Comparison of ENCODE assay signal across 10 cellular contexts in genomic region chr11:64872790-64873488, GRCh38. TPM values are rescaled to one million over a fixed set of nuclear protein-coding genes. Genes with fewer than 3 reads are reported as not detected.
DNase-seq lines count a peak whose midpoint lies in the region; ATAC-seq and TF ChIP-seq lines count a peak whose summit lies in the region.
"Had no signal": no experiment of that assay in that cellular context is flagged by ENCODE, and none has a peak within 500 bp of the region (broad histone marks: within the 10 kb centered on the region; RNA-seq: fewer than 3 reads in every experiment).

No MANE protein-coding gene starts in this region.

- H3K4me3 Mint-ChIP-seq in activated CD4-positive, alpha-beta T cell treated with anti-CD3 and anti-CD28 coated beads, Interleukin-2, amount 10 ng/mL, durations not matched to agents 7 days and 5 days, result peak overlapping the region; percentile 18
- H3K4me3 Mint-ChIP-seq in stimulated activated naive B cell treated with anti-CD40 and anti-IgM and Interleukin-4, amounts not matched to agents 10 μg/mL and 1 μg/mL and 100 μg/mL, for 72 hours, result peak overlapping the region; percentile 56 to 66
- no peak overlapping the region for H3K4me3 Mint-ChIP-seq in HFFc6

- H3K27me3 ChIP-seq in hepatocyte (no peaks in the 10 kb centered on the region), MG63 (no peaks in the 10 kb centered on the region)

- WGBS in hepatocyte (ENCODE audit: low lambda C conversion rate, missing lambda C conversion rate), result 67% methylated on average over 8 of the region's 8 CpGs

- no peaks in the 10 kb centered on the region for H3K27me3 Mint-ChIP-seq in activated CD4-positive, alpha-beta T cell treated with anti-CD3 and anti-CD28 coated beads, Interleukin-2, amount 10 ng/mL, durations not matched to agents 7 days and 5 days
- no peaks in the 10 kb centered on the region for H3K27me3 Mint-ChIP-seq in stimulated activated naive B cell treated with anti-CD40 and anti-IgM and Interleukin-4, amounts not matched to agents 10 μg/mL and 1 μg/mL and 100 μg/mL, for 72 hours
- peaks cover 10% of the 10 kb centered on the region for H3K27me3 Mint-ChIP-seq in HFFc6 (ENCODE audit: insufficient read depth)

- H3K27ac ChIP-seq in RWPE1 (peak overlapping the region; percentile 32), hepatocyte (peak overlapping the region; percentile 92)

- peaks cover 34% of the 10 kb centered on the region for H4K20me1 ChIP-seq in hepatocyte (ENCODE audit: insufficient read depth, poor library complexity, severe bottlenecking)

- H3K9me3 ChIP-seq in hepatocyte (ENCODE audit: low read depth) (no peaks in the 10 kb centered on the region), MG63 (no peaks in the 10 kb centered on the region)

- H3K4me3 ChIP-seq in hepatocyte, result no peak overlapping the region
- no peak overlapping the region for H3K4me3 ChIP-seq in MG63

- no peaks in the 10 kb centered on the region for H3K9me3 Mint-ChIP-seq in activated CD4-positive, alpha-beta T cell treated with anti-CD3 and anti-CD28 coated beads, Interleukin-2, amount 10 ng/mL, durations not matched to agents 7 days and 5 days
- no peaks in the 10 kb centered on the region for H3K9me3 Mint-ChIP-seq in stimulated activated naive B cell treated with anti-CD40 and anti-IgM and Interleukin-4, amounts not matched to agents 10 μg/mL and 1 μg/mL and 100 μg/mL, for 72 hours
- H3K9me3 Mint-ChIP-seq in HFFc6, result no peaks in the 10 kb centered on the region

- H3K36me3 Mint-ChIP-seq in activated CD4-positive, alpha-beta T cell treated with anti-CD3 and anti-CD28 coated beads, Interleukin-2, amount 10 ng/mL, durations not matched to agents 7 days and 5 days (ENCODE audit: low read depth), result peaks cover 72% of the 10 kb centered on the region
- H3K36me3 Mint-ChIP-seq in stimulated activated naive B cell treated with anti-CD40 and anti-IgM and Interleukin-4, amounts not matched to agents 10 μg/mL and 1 μg/mL and 100 μg/mL, for 72 hours, result peaks cover 63 to 74% of the 10 kb centered on the region in 2 donors
- peaks cover 62% of the 10 kb centered on the region for H3K36me3 Mint-ChIP-seq in HFFc6 (ENCODE audit: low read depth)

- TF ChIP-seq CTCF in RWPE1 (conservative IDR thresholded peaks at IDR 0.05; ENCODE audit: low read depth) (no peak), hepatocyte (IDR thresholded peaks at IDR 0.05; ENCODE audit: poor library complexity) (no peak), HFFc6 (IDR thresholded peaks at IDR 0.05) (no peak)

- CTCF ChIA-PET in activated CD4-positive, alpha-beta T cell treated with anti-CD3 and anti-CD28 coated beads, Interleukin-2, amount 10 ng/mL, durations not matched to agents 7 days and 5 days (lab: Charles Lee), result interaction anchor here (0.7 to 29.3 kb wide), 7 partner anchors 12 to 625 kb away, joined by 3 to 732 read pairs (median 4); partner anchors contain the start of gene CDC42BPG
- CTCF ChIA-PET in RWPE1 (lab: Yijun Ruan, JAX), result interaction anchor here (0.6 kb wide), 2 partner anchors 26 kb away, joined by 3 to 4 read pairs; no protein-coding TSS in a partner anchor

- no peaks in the 10 kb centered on the region for H3K9me2 ChIP-seq in hepatocyte (replicated peaks; ENCODE audit: insufficient read depth)

- H3K4me2 ChIP-seq in hepatocyte, result peak overlapping the region; percentile 71

- no peak for ATAC-seq in stimulated activated naive B cell treated with anti-CD40 and anti-IgM and Interleukin-4, amounts not matched to agents 10 μg/mL and 1 μg/mL and 100 μg/mL, for 72 hours (replicated peaks)

- H3K36me3 ChIP-seq in hepatocyte (replicated peaks; ENCODE audit: insufficient read depth, low read depth) (no peaks in the 10 kb centered on the region), MG63 (peaks cover 60% of the 10 kb centered on the region)

- no peak for DNase-seq in activated CD4-positive, alpha-beta T cell treated with anti-CD3 and anti-CD28 coated beads, Interleukin-2, amount 10 ng/mL, durations not matched to agents 7 days and 5 days
- DNase-seq in activated CD4-positive, alpha-beta T cell treated with anti-CD3 and anti-CD28 coated beads for 1 hour, result no peak
- no peak for DNase-seq in RWPE1 (ENCODE audit: low spot score)
- DNase-seq in hepatocyte (ENCODE audit: low spot score), result no peak
- no peak for DNase-seq in stimulated activated naive B cell treated with anti-CD40 and anti-IgM and Interleukin-4, amounts not matched to agents 10 μg/mL and 1 μg/mL and 100 μg/mL, for 72 hours
- DNase-seq in HFFc6, result no peak
- DNase-seq in MG63, result no peak
- DNase-seq in MV-4-11 (lab: John Stamatoyannopoulos, UW), result no peak
- DNase-seq: NCI-H1417 treated with DMSO at 0.1 percent for 48 hours, OCI-M1 had no signal

- POLR2A ChIA-PET in activated CD4-positive, alpha-beta T cell treated with anti-CD3 and anti-CD28 coated beads, Interleukin-2, amount 10 ng/mL, durations not matched to agents 7 days and 5 days (lab: Charles Lee), result interaction anchor here (0.7 kb wide), 1 partner anchor 13 kb away, joined by 5 read pairs; no protein-coding TSS in a partner anchor
- POLR2A ChIA-PET in RWPE1 (lab: Yijun Ruan, JAX; ENCODE audit: low non-redundant PET), result no interaction called here

- no peak overlapping the region for H2AFZ ChIP-seq in hepatocyte

- peaks cover 93% of the 10 kb centered on the region for H3K79me2 ChIP-seq in hepatocyte

- peaks cover 75% of the 10 kb centered on the region for H3K4me1 Mint-ChIP-seq in activated CD4-positive, alpha-beta T cell treated with anti-CD3 and anti-CD28 coated beads, Interleukin-2, amount 10 ng/mL, durations not matched to agents 7 days and 5 days
- peaks cover 74 to 96% of the 10 kb centered on the region in 2 donors for H3K4me1 Mint-ChIP-seq in stimulated activated naive B cell treated with anti-CD40 and anti-IgM and Interleukin-4, amounts not matched to agents 10 μg/mL and 1 μg/mL and 100 μg/mL, for 72 hours
- H3K4me1 Mint-ChIP-seq in HFFc6 (ENCODE audit: low read depth), result peaks cover 81% of the 10 kb centered on the region

- peak overlapping the region; percentile 73 for H3K27ac Mint-ChIP-seq in activated CD4-positive, alpha-beta T cell treated with anti-CD3 and anti-CD28 coated beads, Interleukin-2, amount 10 ng/mL, durations not matched to agents 7 days and 5 days
- H3K27ac Mint-ChIP-seq in stimulated activated naive B cell treated with anti-CD40 and anti-IgM and Interleukin-4, amounts not matched to agents 10 μg/mL and 1 μg/mL and 100 μg/mL, for 72 hours, result peak overlapping the region; percentile 44
- no peak overlapping the region for H3K27ac Mint-ChIP-seq in HFFc6

- peaks cover 67% of the 10 kb centered on the region for H3K4me1 ChIP-seq in hepatocyte (ENCODE audit: insufficient read depth)

RNA-seq across cellular contexts. Expression of gene EHD1, which starts 5.5 kb away (rescaled TPM):
- total RNA-seq in activated CD4-positive, alpha-beta T cell treated with anti-CD3 and anti-CD28 coated beads, Interleukin-2, amount 10 ng/mL, durations not matched to agents 7 days and 5 days, result 100 to 1,000 TPM; 131 to 149 TPM
- 44.8 and 52.4 TPM in 2 replicates for total RNA-seq in hepatocyte
- 66.6 and 69.5 TPM in 2 replicates for polyA plus RNA-seq in hepatocyte
- total RNA-seq in HFFc6 (2021; fragmentation: NEBNext Ultra II Directional; extraction: Animal tissue kit (Norgen Biotek cat#: 25700)), result 100 to 1,000 TPM; 189 to 227 (median 197) TPM
- 62.9 and 64.8 TPM in 2 replicates for total RNA-seq in MG63 (2014; rRNA removed; shearing (Covaris generic); ENCODE audit: low replicate concordance)

RNA-seq across cellular contexts. Expression of gene CDC42BPG, which starts 28.5 kb away (rescaled TPM):
- total RNA-seq in activated CD4-positive, alpha-beta T cell treated with anti-CD3 and anti-CD28 coated beads, Interleukin-2, amount 10 ng/mL, durations not matched to agents 7 days and 5 days, result 1 to 10 TPM in 1 of 2 experiments, under 1 TPM in 1; 0.42 to 1.3 TPM
- 6.5 and 8.4 TPM in 2 replicates for total RNA-seq in hepatocyte
- polyA plus RNA-seq in hepatocyte, result 3.1 and 5.5 TPM in 2 replicates
- total RNA-seq in HFFc6 (2021; fragmentation: NEBNext Ultra II Directional; extraction: Animal tissue kit (Norgen Biotek cat#: 25700)), result under 1 TPM in 5 of 6 experiments, not detected in 1; 0.02 to 0.21 (median 0.05) TPM
- 0.07 and 0.36 TPM in 2 replicates for total RNA-seq in MG63 (2014; rRNA removed; shearing (Covaris generic); ENCODE audit: low replicate concordance)

RNA-seq across cellular contexts. Expression of gene ATG2A, which starts 44.1 kb away (rescaled TPM):
- total RNA-seq in activated CD4-positive, alpha-beta T cell treated with anti-CD3 and anti-CD28 coated beads, Interleukin-2, amount 10 ng/mL, durations not matched to agents 7 days and 5 days, result 10 to 100 TPM; 23.0 to 25.7 TPM
- total RNA-seq in hepatocyte, result 16.4 and 18.1 TPM in 2 replicates
- polyA plus RNA-seq in hepatocyte, result 11.7 and 17.0 TPM in 2 replicates
- 10 to 100 TPM; 19.0 to 21.7 (median 20.0) TPM for total RNA-seq in HFFc6 (2021; fragmentation: NEBNext Ultra II Directional; extraction: Animal tissue kit (Norgen Biotek cat#: 25700))
- 4.6 and 18.6 TPM in 2 replicates for total RNA-seq in MG63 (2014; rRNA removed; shearing (Covaris generic); ENCODE audit: low replicate concordance)

RNA-seq across cellular contexts. Expression of gene PPP2R5B, which starts 51.5 kb away (rescaled TPM):
- total RNA-seq in activated CD4-positive, alpha-beta T cell treated with anti-CD3 and anti-CD28 coated beads, Interleukin-2, amount 10 ng/mL, durations not matched to agents 7 days and 5 days, result 10 to 100 TPM; 12.0 to 13.7 TPM
- 15.8 and 16.9 TPM in 2 replicates for total RNA-seq in hepatocyte
- 16.2 and 19.5 TPM in 2 replicates for polyA plus RNA-seq in hepatocyte
- 10 to 100 TPM; 16.2 to 28.1 (median 19.6) TPM for total RNA-seq in HFFc6 (2021; fragmentation: NEBNext Ultra II Directional; extraction: Animal tissue kit (Norgen Biotek cat#: 25700))
- total RNA-seq in MG63 (2014; rRNA removed; shearing (Covaris generic); ENCODE audit: low replicate concordance), result 5.4 and 8.8 TPM in 2 replicates
